Comparison of ENCODE assay signal across 15 cellular contexts in the genomic region with DNA sequence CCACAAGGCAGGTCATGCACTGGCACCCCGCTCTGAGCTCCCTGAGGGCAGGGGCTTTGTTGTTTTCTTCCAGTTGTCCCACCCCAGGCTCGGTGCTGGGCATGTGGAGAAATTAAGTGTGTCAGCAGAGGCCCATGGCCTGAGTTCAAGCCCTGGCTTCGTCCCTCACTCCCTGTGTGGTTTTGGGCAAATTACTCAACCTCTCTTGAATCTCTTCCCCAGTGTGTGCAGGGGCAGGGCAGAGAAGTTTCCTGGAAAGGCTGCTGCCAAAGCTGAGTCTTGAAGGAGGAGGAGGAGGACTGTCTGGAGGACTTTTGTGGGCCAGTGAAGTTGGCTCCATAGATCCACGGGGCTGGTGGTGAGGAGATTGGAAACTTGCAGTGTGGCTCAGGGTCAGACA.
"Had no signal": no experiment of that assay in that cellular context is flagged by ENCODE, and none has a peak within 500 bp of the region (broad histone marks: within the 10 kb centered on the region; RNA-seq: fewer than 3 reads in every experiment).

No MANE protein-coding gene starts in this region.

- ATAC-seq: activated CD4-positive, alpha-beta T cell treated with anti-CD3 and anti-CD28 coated beads for 36 hours; left lobe of liver; mucosa of descending colon had no signal

- H2AFZ ChIP-seq: parathyroid adenoma had no signal

- H3K9me3 ChIP-seq: adrenal gland, esophagus muscularis mucosa, mucosa of descending colon, thyroid gland had no signal

- H3K27me3 ChIP-seq: thyroid gland had no signal

- H3K36me3 ChIP-seq: adrenal gland, esophagus muscularis mucosa, thyroid gland had no signal

- H3K79me2 ChIP-seq: parathyroid adenoma had no signal

- H3K27ac ChIP-seq: esophagus muscularis mucosa, parathyroid adenoma had no signal

- H3K4me1 ChIP-seq: esophagus muscularis mucosa, parathyroid adenoma had no signal

- DNase-seq: activated CD4-positive, alpha-beta T cell treated with anti-CD3 and anti-CD28 coated beads for 36 hours; activated CD4-positive, alpha-beta T cell treated with anti-CD3 and anti-CD28 coated beads, Interleukin-2, amount 50 U/mL, for 48 hours; activated gamma-delta T cell; adrenal gland; effector memory CD4-positive, alpha-beta T cell; hypothalamus; islet precursor cell; mucosa of descending colon; naive B cell; stimulated activated CD8-positive, alpha-beta memory T cell treated with anti-CD3 and anti-CD28 coated beads, Interleukin-4, amount 100 ng/mL, for 48 hours; stimulated activated naive CD4-positive, alpha-beta T cell treated with Interleukin-2 at 50 U/mL for 16 hours; thyroid gland had no signal

- H3K4me3 ChIP-seq: adrenal gland, esophagus muscularis mucosa, mucosa of descending colon, thyroid gland had no signal

- H3K9ac ChIP-seq: parathyroid adenoma had no signal
